Comparison of ENCODE assay signal across 2 cellular contexts in the genomic region with DNA sequence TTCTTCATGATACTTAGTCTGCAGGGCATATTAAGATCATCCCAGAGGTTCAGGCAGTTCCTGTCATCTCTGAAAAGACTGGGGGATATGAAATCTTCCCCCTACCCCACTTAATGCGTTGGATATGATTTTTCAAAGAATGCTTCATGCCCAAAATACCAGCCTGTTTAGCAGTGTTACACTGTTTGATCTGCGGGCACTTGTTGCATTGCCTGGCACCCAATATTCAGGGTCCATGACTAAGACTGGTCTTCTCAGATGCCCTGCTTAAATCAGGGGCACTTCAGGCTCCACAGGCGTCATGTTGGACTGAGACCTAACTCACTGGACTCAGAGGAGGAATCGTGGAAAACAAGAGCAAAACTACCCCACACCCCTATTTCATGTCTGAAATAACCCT.
TF ChIP-seq lines count a peak whose summit lies in the region.

No MANE protein-coding gene starts in this region.

TF ChIP-seq in SK-N-SH, 30 proteins besides CTCF, POLR2A, EP300 and RAD21:
- TF ChIP-seq USF1 (IDR thresholded peaks at IDR 0.05; ENCODE audit: borderline replicate concordance, low read depth) (no peak), NRF1 (IDR thresholded peaks at IDR 0.05; ENCODE audit: low read depth, low read length) (no peak), EZH2phosphoT487 (IDR thresholded peaks at IDR 0.05; ENCODE audit: borderline replicate concordance, low read depth) (no peak), RFX5 (IDR thresholded peaks at IDR 0.05; ENCODE audit: low read length) (no peak), GATA2 (CRISPR knock-in tag; IDR thresholded peaks at IDR 0.05) (no peak), TAF1 (IDR thresholded peaks at IDR 0.05; ENCODE audit: borderline replicate concordance, low read depth, low read length) (no peak), RXRA (IDR thresholded peaks at IDR 0.05; ENCODE audit: borderline replicate concordance, low read depth) (no peak), SIN3A (IDR thresholded peaks at IDR 0.05; ENCODE audit: borderline replicate concordance, low read depth, low read length) (no peak), USF2 (IDR thresholded peaks at IDR 0.05; ENCODE audit: borderline replicate concordance, low read depth, low read length) (no peak), POLR2AphosphoS5 (IDR thresholded peaks at IDR 0.05; ENCODE audit: low read depth, low read length) (no peak), RCOR1 (IDR thresholded peaks at IDR 0.05; ENCODE audit: low read length) (no peak), FOXJ3 (CRISPR knock-in tag; IDR thresholded peaks at IDR 0.05) (no peak), ZBTB33 (IDR thresholded peaks at IDR 0.05; ENCODE audit: borderline replicate concordance, low read depth) (no peak), GABPA (IDR thresholded peaks at IDR 0.05; ENCODE audit: low read depth) (no peak), SMC3 (IDR thresholded peaks at IDR 0.05; ENCODE audit: low read depth, low read length) (no peak)
- TF ChIP-seq, protein P1, sequence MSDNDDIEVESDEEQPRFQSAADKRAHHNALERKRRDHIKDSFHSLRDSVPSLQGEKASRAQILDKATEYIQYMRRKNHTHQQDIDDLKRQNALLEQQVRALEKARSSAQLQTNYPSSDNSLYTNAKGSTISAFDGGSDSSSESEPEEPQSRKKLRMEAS (IDR thresholded peaks at IDR 0.05; ENCODE audit: low read depth), result no peak

TF ChIP-seq in SK-N-SH treated with all-trans-retinoic acid at 6 μM for 48 hours, 23 proteins besides CTCF, POLR2A, EP300 and RAD21:
- TF ChIP-seq PPARA (CRISPR knock-in tag; IDR thresholded peaks at IDR 0.05; ENCODE audit: borderline replicate concordance) (no peak), RARB (CRISPR knock-in tag; IDR thresholded peaks at IDR 0.05) (no peak), ESRRG (CRISPR knock-in tag; IDR thresholded peaks at IDR 0.05) (no peak), ZNF565 (CRISPR knock-in tag; conservative IDR thresholded peaks at IDR 0.05; ENCODE audit: low read depth) (no peak), ZC3H10 (CRISPR knock-in tag; IDR thresholded peaks at IDR 0.05) (no peak), SNAI2 (CRISPR knock-in tag; IDR thresholded peaks at IDR 0.05) (no peak), POU6F1 (CRISPR knock-in tag; IDR thresholded peaks at IDR 0.05; ENCODE audit: borderline replicate concordance, low read depth) (no peak), ZNF8 (CRISPR knock-in tag; IDR thresholded peaks at IDR 0.05) (no peak), TOX (CRISPR knock-in tag; IDR thresholded peaks at IDR 0.05; ENCODE audit: borderline replicate concordance) (no peak), PATZ1 (CRISPR knock-in tag; IDR thresholded peaks at IDR 0.05; ENCODE audit: borderline replicate concordance) (no peak), ISL1 (CRISPR knock-in tag; IDR thresholded peaks at IDR 0.05) (no peak), ZNF70 (CRISPR knock-in tag; IDR thresholded peaks at IDR 0.05) (no peak), OSR1 (CRISPR knock-in tag; IDR thresholded peaks at IDR 0.05) (no peak), BACH2 (CRISPR knock-in tag; IDR thresholded peaks at IDR 0.05; ENCODE audit: borderline replicate concordance) (no peak), ZFP30 (CRISPR knock-in tag; IDR thresholded peaks at IDR 0.05) (no peak)
- TF ChIP-seq, protein P2, sequence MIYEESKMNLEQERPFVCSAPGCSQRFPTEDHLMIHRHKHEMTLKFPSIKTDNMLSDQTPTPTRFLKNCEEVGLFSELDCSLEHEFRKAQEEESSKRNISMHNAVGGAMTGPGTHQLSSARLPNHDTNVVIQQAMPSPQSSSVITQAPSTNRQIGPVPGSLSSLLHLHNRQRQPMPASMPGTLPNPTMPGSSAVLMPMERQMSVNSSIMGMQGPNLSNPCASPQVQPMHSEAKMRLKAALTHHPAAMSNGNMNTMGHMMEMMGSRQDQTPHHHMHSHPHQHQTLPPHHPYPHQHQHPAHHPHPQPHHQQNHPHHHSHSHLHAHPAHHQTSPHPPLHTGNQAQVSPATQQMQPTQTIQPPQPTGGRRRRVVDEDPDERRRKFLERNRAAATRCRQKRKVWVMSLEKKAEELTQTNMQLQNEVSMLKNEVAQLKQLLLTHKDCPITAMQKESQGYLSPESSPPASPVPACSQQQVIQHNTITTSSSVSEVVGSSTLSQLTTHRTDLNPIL (CRISPR knock-in tag; IDR thresholded peaks at IDR 0.05; ENCODE audit: low read depth), result no peak
